In genomic region chr1:201535046-201535777, GRCh38 we compare ENCODE assay signal across 8 cellular contexts. TPM values are rescaled to one million over a fixed set of nuclear protein-coding genes. Genes with fewer than 3 reads are reported as not detected.
DNase-seq lines count a peak whose midpoint lies in the region; ATAC-seq, FAIRE-seq and TF ChIP-seq lines count a peak whose summit lies in the region.

No MANE protein-coding gene starts in this region.

- H3K9me3 Mint-ChIP-seq in activated naive CD8-positive, alpha-beta T cell treated with anti-CD3 and anti-CD28 coated beads, Interleukin-2, amount 50 U/mL, for 24 hours: no peaks in the 10 kb centered on the region
- H3K9me3 Mint-ChIP-seq in activated naive CD8-positive, alpha-beta T cell treated with anti-CD3 and anti-CD28 coated beads for 36 hours: no peaks in the 10 kb centered on the region

- TF ChIP-seq POLR2A in tibial nerve (IDR thresholded peaks at IDR 0.05): no peak

- H3K36me3 Mint-ChIP-seq in activated naive CD8-positive, alpha-beta T cell treated with anti-CD3 and anti-CD28 coated beads, Interleukin-2, amount 50 U/mL, for 24 hours (ENCODE audit: low read depth): no peaks in the 10 kb centered on the region
- peaks cover 1% of the 10 kb centered on the region for H3K36me3 Mint-ChIP-seq in activated naive CD8-positive, alpha-beta T cell treated with anti-CD3 and anti-CD28 coated beads for 36 hours

- H3K79me2 ChIP-seq in keratinocyte (ENCODE audit: control insufficient read depth, insufficient read depth, low read length): no peaks in the 10 kb centered on the region

- H4K20me1 ChIP-seq in keratinocyte (ENCODE audit: control insufficient read depth, extremely low read depth, insufficient read depth, low read length): no peaks in the 10 kb centered on the region

- no peak overlapping the region for H3K27ac Mint-ChIP-seq in activated naive CD8-positive, alpha-beta T cell treated with anti-CD3 and anti-CD28 coated beads, Interleukin-2, amount 50 U/mL, for 24 hours
- H3K27ac Mint-ChIP-seq in activated naive CD8-positive, alpha-beta T cell treated with anti-CD3 and anti-CD28 coated beads for 36 hours: no peak overlapping the region

- TF ChIP-seq CTCF in keratinocyte (optimal IDR thresholded peaks at IDR 0.05 in 1 of 3, IDR thresholded peaks at IDR 0.05 in 1 of 3, conservative IDR thresholded peaks at IDR 0.05 in 1 of 3; ENCODE audit: extremely low read depth in 1 of 3, insufficient read depth in 2 of 3, low read length in 3 of 3) (no peak), tibial nerve (IDR thresholded peaks at IDR 0.05) (no peak)

- no peaks in the 10 kb centered on the region for H3K9me1 ChIP-seq in keratinocyte (ENCODE audit: control insufficient read depth, extremely low read depth, insufficient read depth, low read length)

- dilution Hi-C loops in keratinocyte (cut with MboI; ENCODE audit: extremely low pct_ligation_motif_present, low sequenced_read_pairs): no loop called here

- H3K9ac ChIP-seq in keratinocyte (ENCODE audit: control insufficient read depth, extremely low read depth, insufficient read depth, low read length): no peak overlapping the region

- H3K27me3 Mint-ChIP-seq in activated naive CD8-positive, alpha-beta T cell treated with anti-CD3 and anti-CD28 coated beads, Interleukin-2, amount 50 U/mL, for 24 hours: peaks cover 44% of the 10 kb centered on the region
- H3K27me3 Mint-ChIP-seq in activated naive CD8-positive, alpha-beta T cell treated with anti-CD3 and anti-CD28 coated beads for 36 hours: peaks cover 42% of the 10 kb centered on the region

- H3K36me3 ChIP-seq in keratinocyte (ENCODE audit: control insufficient read depth in 2 of 2, extremely low read depth in 1 of 2, insufficient read depth in 2 of 2, low read length in 2 of 2): no peaks in the 10 kb centered on the region
- H3K36me3 ChIP-seq in tibial nerve: no peaks in the 10 kb centered on the region

- H3K27ac ChIP-seq in keratinocyte (ENCODE audit: control insufficient read depth, insufficient read depth, low read length) (no peak overlapping the region), tibial nerve (peak overlapping the region; percentile 33 to 96 (median 70))

- H3K9me3 ChIP-seq in keratinocyte (ENCODE audit: control insufficient read depth, low read depth, low read length) (no peaks in the 10 kb centered on the region), tibial nerve (no peaks in the 10 kb centered on the region)

- H3K4me3 Mint-ChIP-seq in activated naive CD8-positive, alpha-beta T cell treated with anti-CD3 and anti-CD28 coated beads, Interleukin-2, amount 50 U/mL, for 24 hours: no peak overlapping the region
- H3K4me3 Mint-ChIP-seq in activated naive CD8-positive, alpha-beta T cell treated with anti-CD3 and anti-CD28 coated beads for 36 hours: no peak overlapping the region

- H3K4me3 ChIP-seq in keratinocyte (ENCODE audit: control insufficient read depth in 2 of 3, extremely low read depth in 1 of 3, insufficient read depth in 2 of 3, low read depth in 1 of 3, low read length in 3 of 3): no peak overlapping the region
- H3K4me3 ChIP-seq in tibial nerve: no peak overlapping the region

- H2AFZ ChIP-seq in keratinocyte (ENCODE audit: control insufficient read depth, low read length): no peak overlapping the region

- peak; percentile 67 for FAIRE-seq in keratinocyte (lab: Jason Lieb, UNC)

- no peak overlapping the region for H3K4me2 ChIP-seq in keratinocyte (ENCODE audit: control insufficient read depth, extremely low read depth, insufficient read depth, low read depth, low read length)

- ATAC-seq in activated naive CD8-positive, alpha-beta T cell treated with anti-CD3 and anti-CD28 coated beads, Interleukin-2, amount 50 U/mL, for 24 hours: peak; percentile 14
- ATAC-seq in HG03469 (IDR thresholded peaks at IDR 0.05; ENCODE audit: unreplicated experiment): no peak

- peaks cover 20% of the 10 kb centered on the region for H3K27me3 ChIP-seq in keratinocyte (ENCODE audit: control insufficient read depth, extremely low read depth, insufficient read depth, low read length)
- no peaks in the 10 kb centered on the region for H3K27me3 ChIP-seq in tibial nerve

- peak in 1 of 2 donors; percentile 36 for TF ChIP-seq EP300 in tibial nerve (IDR thresholded peaks at IDR 0.05)

- peaks cover 22% of the 10 kb centered on the region for H3K4me1 Mint-ChIP-seq in activated naive CD8-positive, alpha-beta T cell treated with anti-CD3 and anti-CD28 coated beads, Interleukin-2, amount 50 U/mL, for 24 hours
- H3K4me1 Mint-ChIP-seq in activated naive CD8-positive, alpha-beta T cell treated with anti-CD3 and anti-CD28 coated beads for 36 hours: peaks cover 11% of the 10 kb centered on the region

- peaks cover 32% of the 10 kb centered on the region for H3K4me1 ChIP-seq in keratinocyte (ENCODE audit: control insufficient read depth, extremely low read depth, insufficient read depth, low read length)
- peaks cover 0 to 83% (median 36%) of the 10 kb centered on the region in 4 donors for H3K4me1 ChIP-seq in tibial nerve

- 44 to 46% methylated on average over 6 of the region's 6 CpGs for WGBS in tibial nerve, 2 donors

- DNase-seq in activated naive CD8-positive, alpha-beta T cell treated with anti-CD3 and anti-CD28 coated beads, Interleukin-2, amount 50 U/mL, for 24 hours: no peak
- no peak for DNase-seq in activated naive CD8-positive, alpha-beta T cell treated with anti-CD3 and anti-CD28 coated beads for 36 hours
- DNase-seq in UCSD-AML1 (lab: John Stamatoyannopoulos, UW; ENCODE audit: unreplicated experiment) (peak; percentile 47), keratinocyte (ENCODE audit: low read depth, low spot score) (no peak), tibial nerve (ENCODE audit: low spot score in 2 of 2) (no peak), GM19238 (ENCODE audit: insufficient read length, low spot score) (no peak), NCI-H187 (lab: John Stamatoyannopoulos, UW) (no peak)

RNA-seq across cellular contexts. Expression of gene NAV1, which starts 3.7 kb away (rescaled TPM):
- 1 to 10 TPM; 1.3 TPM for total RNA-seq in activated naive CD8-positive, alpha-beta T cell treated with anti-CD3 and anti-CD28 coated beads for 36 hours
- 8.1 to 32.7 TPM (median 13.2 TPM) in 3 replicates for polyA plus RNA-seq in keratinocyte
- 3.8 TPM for polyA plus RNA-seq in keratinocyte (2011; ENCODE audit: low read depth)
- polyA plus RNA-seq in keratinocyte (2011; cell fraction: cytosol; rRNA removed): 16.1 and 19.4 TPM in 2 replicates
- polyA plus RNA-seq in keratinocyte (2011; cell fraction: nucleus; rRNA removed): 55.3 and 66.7 TPM in 2 replicates
- 6.3 and 36.2 TPM in 2 replicates for polyA plus RNA-seq in keratinocyte (2012; ENCODE audit: low replicate concordance)
- polyA minus RNA-seq in keratinocyte: 18.4 to 146 TPM (median 33.3 TPM) in 3 replicates
- 21.9 TPM for polyA minus RNA-seq in keratinocyte (2011; cell fraction: cytosol; rRNA and poly(A)+ RNA removed)
- 32.9 and 66.9 TPM in 2 replicates for polyA minus RNA-seq in keratinocyte (2011; cell fraction: nucleus; rRNA and poly(A)+ RNA removed)
- 10 to 100 TPM; 22.9 to 49.2 (median 34.2) TPM for total RNA-seq in tibial nerve

RNA-seq across cellular contexts. Expression of gene CSRP1, which starts 28.3 kb away (rescaled TPM):
- total RNA-seq in activated naive CD8-positive, alpha-beta T cell treated with anti-CD3 and anti-CD28 coated beads for 36 hours: 10 to 100 TPM; 57.0 to 59.1 TPM
- polyA plus RNA-seq in keratinocyte: 165 to 200 TPM (median 168 TPM) in 3 replicates
- 22.6 TPM for polyA plus RNA-seq in keratinocyte (2011; ENCODE audit: low read depth)
- polyA plus RNA-seq in keratinocyte (2011; cell fraction: cytosol; rRNA removed): 170 and 264 TPM in 2 replicates
- polyA plus RNA-seq in keratinocyte (2011; cell fraction: nucleus; rRNA removed): 136 and 173 TPM in 2 replicates
- polyA plus RNA-seq in keratinocyte (2012; ENCODE audit: low replicate concordance): 108 and 202 TPM in 2 replicates
- polyA minus RNA-seq in keratinocyte: 136 to 283 TPM (median 152 TPM) in 3 replicates
- 118 TPM for polyA minus RNA-seq in keratinocyte (2011; cell fraction: cytosol; rRNA and poly(A)+ RNA removed)
- polyA minus RNA-seq in keratinocyte (2011; cell fraction: nucleus; rRNA and poly(A)+ RNA removed): 45.3 and 66.0 TPM in 2 replicates
- total RNA-seq in tibial nerve: 1,000 to 10,000 TPM in 3 of 4 donors, 100 to 1,000 TPM in 1; 548 to 1,751 (median 1,444) TPM

Comparison
In these comparisons a context has a peak if more than half of its experiments do, and no peak if none do; other contexts are left out.
1. RNA of gene NAV1, which starts 3.7 kb away (total RNA-seq): 22.9 to 49.2 TPM in tibial nerve; 1.3 TPM in activated naive CD8-positive, alpha-beta T cell treated with anti-CD3 and anti-CD28 coated beads for 36 hours; every median in the first group is over 10 times any median in the second.
2. RNA of gene CSRP1, which starts 28.3 kb away (total RNA-seq): 548 to 1,751 TPM in tibial nerve; 57.0 to 59.1 TPM in activated naive CD8-positive, alpha-beta T cell treated with anti-CD3 and anti-CD28 coated beads for 36 hours; every median in the first group is over 4 times any median in the second.